ENCODE assay signal across 8 cellular contexts in genomic region chr2:157257312-157258252, GRCh38. TPM values are rescaled to one million over a fixed set of nuclear protein-coding genes. Genes with fewer than 3 reads are reported as not detected.
DNase-seq lines count a peak whose midpoint lies in the region; ATAC-seq and TF ChIP-seq lines count a peak whose summit lies in the region.

GALNT5 (plus strand) TSS chr2:157257705; CDS start chr2:157258083, 378 bp downstream.

- peak; percentile 82 for TF ChIP-seq POLR2A in erythroblast (IDR thresholded peaks at IDR 0.05; ENCODE audit: low read length)

- no peak for TF ChIP-seq CTCF in CD4-positive, alpha-beta T cell (IDR thresholded peaks at IDR 0.05)
- no peak for TF ChIP-seq CTCF in GM13976 (IDR thresholded peaks at IDR 0.05; ENCODE audit: borderline replicate concordance, control extremely low read depth, extremely low read depth, insufficient read depth, missing control alignments)

- no peaks in the 10 kb centered on the region for H3K9me3 ChIP-seq in CD4-positive, alpha-beta T cell (ENCODE audit: control insufficient read depth, low read length)

- H3K9me3 Mint-ChIP-seq in CD4-positive, alpha-beta T cell: no peaks in the 10 kb centered on the region
- H3K9me3 Mint-ChIP-seq in T-helper 2 cell treated with Interferon-gamma antibody and Interleukin-4, amounts not matched to agents 5 μg/mL and 100 μg/mL, for 36 hours: no peaks in the 10 kb centered on the region

- H3K27ac Mint-ChIP-seq in CD4-positive, alpha-beta T cell: no peak within 1 kb of the TSS
- no peak within 1 kb of the TSS for H3K27ac Mint-ChIP-seq in T-helper 2 cell treated with Interferon-gamma antibody and Interleukin-4, amounts not matched to agents 5 μg/mL and 100 μg/mL, for 36 hours

- DNase-seq in CD1c-positive myeloid dendritic cell (ENCODE audit: extremely low spot score) (peak; percentile 28), NCI-H2171 treated with DMSO at 0.1 percent for 48 hours (lab: John Stamatoyannopoulos, UW) (peak; percentile 99), erythroblast (lab: John Stamatoyannopoulos, UW) (peak; percentile 86 to 87), myocyte (ENCODE audit: low read depth) (peak; percentile 63), RPMI8226 (no peak), GM13976 (ENCODE audit: low spot score) (no peak)
- DNase-seq in CD4-positive, alpha-beta T cell: no peak
- no peak for DNase-seq in T-helper 2 cell treated with Interferon-gamma antibody and Interleukin-4, amounts not matched to agents 5 μg/mL and 100 μg/mL, for 36 hours (ENCODE audit: low spot score)

- CTCF ChIA-PET in CD4-positive, alpha-beta T cell (lab: Charles Lee): no interaction called here

- no peak within 1 kb of the TSS for H3K27ac ChIP-seq in CD4-positive, alpha-beta T cell (ENCODE audit: low read depth, low read length)

- no peak for ATAC-seq in CD4-positive, alpha-beta T cell (ENCODE audit: poor library complexity)

- POLR2A ChIA-PET in CD4-positive, alpha-beta T cell (lab: Charles Lee): no interaction called here

- no peaks in the 10 kb centered on the region for H3K36me3 Mint-ChIP-seq in CD4-positive, alpha-beta T cell (ENCODE audit: low read depth)
- H3K36me3 Mint-ChIP-seq in T-helper 2 cell treated with Interferon-gamma antibody and Interleukin-4, amounts not matched to agents 5 μg/mL and 100 μg/mL, for 36 hours (ENCODE audit: low read depth): no peaks in the 10 kb centered on the region

- no peaks in the 10 kb centered on the region for H3K27me3 Mint-ChIP-seq in CD4-positive, alpha-beta T cell
- H3K27me3 Mint-ChIP-seq in T-helper 2 cell treated with Interferon-gamma antibody and Interleukin-4, amounts not matched to agents 5 μg/mL and 100 μg/mL, for 36 hours (ENCODE audit: low read depth): peaks cover 6% of the 10 kb centered on the region

- H3K27me3 ChIP-seq in CD4-positive, alpha-beta T cell (ENCODE audit: control insufficient read depth, insufficient read depth, low read length): no peaks in the 10 kb centered on the region

- H3K4me1 Mint-ChIP-seq in CD4-positive, alpha-beta T cell (ENCODE audit: low read depth): peaks cover 8% of the 10 kb centered on the region
- H3K4me1 Mint-ChIP-seq in T-helper 2 cell treated with Interferon-gamma antibody and Interleukin-4, amounts not matched to agents 5 μg/mL and 100 μg/mL, for 36 hours (ENCODE audit: low read depth): peaks cover 35% of the 10 kb centered on the region

- intact Hi-C loops in CD4-positive, alpha-beta T cell (cut with DNase I, micrococcal nuclease): no loop called here

- H3K4me3 Mint-ChIP-seq in CD4-positive, alpha-beta T cell: no peak within 1 kb of the TSS
- no peak within 1 kb of the TSS for H3K4me3 Mint-ChIP-seq in T-helper 2 cell treated with Interferon-gamma antibody and Interleukin-4, amounts not matched to agents 5 μg/mL and 100 μg/mL, for 36 hours

- in situ Hi-C loops in GM13976 (cut with MboI; ENCODE audit: low sequenced_read_pairs, unreplicated experiment): no loop called here

RNA-seq across cellular contexts. Expression of gene GALNT5, which starts in this region (rescaled TPM):
- 25.6 and 27.1 TPM in 2 replicates for total RNA-seq in myocyte
- 14.4 TPM for polyA plus RNA-seq in myocyte (2012)
- not detected for total RNA-seq in CD4-positive, alpha-beta T cell

Comparison
In these comparisons a context has a peak if more than half of its experiments do, and no peak if none do; other contexts are left out.
1. RNA of gene GALNT5 (total RNA-seq): 25.6 to 27.1 TPM in myocyte; not detected in CD4-positive, alpha-beta T cell; every median in the first group is over 10 times any median in the second.
2. DNase-seq: peak in CD1c-positive myeloid dendritic cell (single experiment), NCI-H2171 treated with DMSO at 0.1 percent for 48 hours (single experiment), erythroblast (2 of 2) and myocyte (single experiment); none in RPMI8226 (single experiment), CD4-positive, alpha-beta T cell (0 of 10), T-helper 2 cell treated with Interferon-gamma antibody and Interleukin-4, amounts not matched to agents 5 μg/mL and 100 μg/mL, for 36 hours (single experiment) and GM13976 (single experiment).